Comparison of ENCODE assay signal across 11 cellular contexts in genomic region chr3:134336587-134336986, GRCh38. TPM values are rescaled to one million over a fixed set of nuclear protein-coding genes. Genes with fewer than 3 reads are reported as not detected.
DNase-seq lines count a peak whose midpoint lies in the region; ATAC-seq and TF ChIP-seq lines count a peak whose summit lies in the region.
"Had no signal": no experiment of that assay in that cellular context is flagged by ENCODE, and none has a peak within 500 bp of the region (broad histone marks: within the 10 kb centered on the region; RNA-seq: fewer than 3 reads in every experiment).

No MANE protein-coding gene starts in this region.

- H3K36me3 ChIP-seq in mesendoderm (ENCODE audit: control insufficient read depth, insufficient read depth, low read length) = no peaks in the 10 kb centered on the region
- H3K36me3 ChIP-seq: uterus had no signal

- ATAC-seq in GM21786 (IDR thresholded peaks at IDR 0.05; ENCODE audit: unreplicated experiment) = no peak
- ATAC-seq: activated CD4-positive, CD25-positive, alpha-beta regulatory T cell treated with anti-CD3 and anti-CD28 coated beads, Interleukin-2, amount 50 U/mL, for 24 hours had no signal

- no peaks in the 10 kb centered on the region for H3K79me1 ChIP-seq in mesendoderm (ENCODE audit: low read length)

- no peaks in the 10 kb centered on the region for H3K27me3 ChIP-seq in mesendoderm (ENCODE audit: insufficient read depth, low read length, poor library complexity)
- H3K27me3 ChIP-seq: uterus had no signal

- CTCF ChIA-PET in RWPE1 (lab: Yijun Ruan, JAX) = interaction anchor here (0.6 to 1.3 kb wide), 4 partner anchors 9 to 60 kb away, joined by 3 read pairs; no protein-coding TSS in a partner anchor

- H3K23ac ChIP-seq in mesendoderm (ENCODE audit: low read length) = no peak overlapping the region

- no peak overlapping the region for H4K8ac ChIP-seq in mesendoderm (ENCODE audit: low read depth, low read length)

- no peak overlapping the region for H3K9ac ChIP-seq in mesendoderm (ENCODE audit: low read length)

- POLR2A ChIA-PET in RWPE1 (lab: Yijun Ruan, JAX; ENCODE audit: low non-redundant PET) = no interaction called here

- no peak overlapping the region for H3K4me2 ChIP-seq in mesendoderm (ENCODE audit: low read length)

- peak overlapping the region; percentile 78 for H3K27ac ChIP-seq in RWPE1
- H3K27ac ChIP-seq in mesendoderm (ENCODE audit: low read depth, low read length) = no peak overlapping the region
- H3K27ac ChIP-seq: uterus had no signal

- H3K4ac ChIP-seq in mesendoderm (ENCODE audit: low read depth, low read length) = no peak overlapping the region

- no peak overlapping the region for H2BK15ac ChIP-seq in mesendoderm (replicated peaks; ENCODE audit: low read depth)

- H2AK5ac ChIP-seq in mesendoderm (ENCODE audit: low read length) = no peak overlapping the region

- H3K56ac ChIP-seq in mesendoderm (ENCODE audit: low read length) = no peak overlapping the region

- H2BK5ac ChIP-seq in mesendoderm (ENCODE audit: low read length) = no peak overlapping the region

- H3K79me2 ChIP-seq in mesendoderm (ENCODE audit: control insufficient read depth, insufficient read depth, low read length) = no peaks in the 10 kb centered on the region

- H4K5ac ChIP-seq in mesendoderm (ENCODE audit: low read length) = no peak overlapping the region

- H3K4me3 ChIP-seq in mesendoderm (ENCODE audit: low read length) = no peak overlapping the region
- H3K4me3 ChIP-seq: uterus had no signal

- no peak overlapping the region for H2BK120ac ChIP-seq in mesendoderm (ENCODE audit: low read depth, low read length)

- peaks cover 26% of the 10 kb centered on the region for H3K4me1 ChIP-seq in mesendoderm (ENCODE audit: control insufficient read depth, low read depth, low read length)

- DNase-seq in H4 (ENCODE audit: low spot score) (peak; percentile 71), RWPE1 (ENCODE audit: low spot score) (peak; percentile 57), fibroblast of gingiva (ENCODE audit: low read depth) (peak; percentile 66), mesendoderm (peak; percentile 43), amniotic stem cell (lab: John Stamatoyannopoulos, UW) (no peak), midbrain (lab: John Stamatoyannopoulos, UW) (no peak), D341Med (ENCODE audit: low spot score) (no peak)
- DNase-seq: SIG-M5 had no signal

- TF ChIP-seq CTCF in RWPE1 (conservative IDR thresholded peaks at IDR 0.05; ENCODE audit: low read depth) = no peak

- H3K18ac ChIP-seq in mesendoderm (ENCODE audit: low read length) = peak overlapping the region; percentile 8

- WGBS in mesendoderm (ENCODE audit: extremely low coverage, insufficient coverage, low lambda C conversion rate) = no CpG with 5 or more reads among the region's 6 CpGs

RNA-seq across cellular contexts. Expression of gene AMOTL2, which starts 37.7 kb away (rescaled TPM):
- 21.5 and 23.0 TPM in 2 replicates for total RNA-seq in H4 (2014; rRNA removed; shearing (Covaris generic))
- polyA plus RNA-seq in mesendoderm (2013, experiment 1 of 2) = 110 TPM
- 105 TPM for polyA plus RNA-seq in mesendoderm (2013, experiment 2 of 2)

Comparison
In these comparisons a context has a peak if more than half of its experiments do, and no peak if none do; other contexts are left out.
1. DNase-seq: peak in H4 (single experiment), RWPE1 (single experiment), fibroblast of gingiva (single experiment) and mesendoderm (single experiment); none in amniotic stem cell (single experiment), midbrain (single experiment) and D341Med (single experiment).